ENCODE assay signal across 16 cellular contexts in genomic region chr14:102994689-102995088, GRCh38.
DNase-seq lines count a peak whose midpoint lies in the region; ATAC-seq, FAIRE-seq and TF ChIP-seq lines count a peak whose summit lies in the region.
"Had no signal": no experiment of that assay in that cellular context is flagged by ENCODE, and none has a peak within 500 bp of the region (broad histone marks: within the 10 kb centered on the region; RNA-seq: fewer than 3 reads in every experiment).

No MANE protein-coding gene starts in this region.

- peaks cover 15% of the 10 kb centered on the region for H3K4me1 ChIP-seq in mammary epithelial cell (ENCODE audit: insufficient read depth, low read length)
- H3K4me1 ChIP-seq in astrocyte (ENCODE audit: insufficient read depth, low read length) = peaks cover 18% of the 10 kb centered on the region
- H3K4me1 ChIP-seq in hepatocyte (ENCODE audit: insufficient read depth) = peaks cover 5% of the 10 kb centered on the region
- peaks cover 7 to 29% (median 18%) of the 10 kb centered on the region in 4 donors for H3K4me1 ChIP-seq in transverse colon
- H3K4me1 ChIP-seq in smooth muscle cell (ENCODE audit: low read depth) = peaks cover 4% of the 10 kb centered on the region

- peaks cover 29% of the 10 kb centered on the region for H3K4me1 Mint-ChIP-seq in MCF 10A (ENCODE audit: insufficient read depth, unreplicated experiment)
- H3K4me1 Mint-ChIP-seq in astrocyte (ENCODE audit: low read depth, unreplicated experiment) = peaks cover 32% of the 10 kb centered on the region

- H4K20me1 ChIP-seq in mammary epithelial cell (ENCODE audit: insufficient read depth, low read length) (no peaks in the 10 kb centered on the region), astrocyte (ENCODE audit: insufficient read depth, low read length) (peaks cover 81% of the 10 kb centered on the region), hepatocyte (ENCODE audit: insufficient read depth, poor library complexity, severe bottlenecking) (no peaks in the 10 kb centered on the region), smooth muscle cell (ENCODE audit: low read depth) (peaks cover 72% of the 10 kb centered on the region)
- H4K20me1 ChIP-seq: BLaER1 had no signal

- POLR2A ChIA-PET in MCF 10A (lab: Yijun Ruan, JAX) = interaction anchor here (0.6 to 1.5 kb wide), 4 partner anchors 10 to 34 kb away, joined by 3 to 5 read pairs (median 4); no protein-coding TSS in a partner anchor

- WGBS in mammary epithelial cell (ENCODE audit: low coverage, missing lambda C conversion rate) = 100% methylated on average over 4 of the region's 4 CpGs
- 89% methylated on average over 4 of the region's 4 CpGs for WGBS in hepatocyte (ENCODE audit: low lambda C conversion rate, missing lambda C conversion rate)
- WGBS in transverse colon (ENCODE audit: low coverage in 1 of 2), 2 donors = 37 to 59% methylated on average over 3 to 4 of the region's 4 CpGs
- 90% methylated on average over 4 of the region's 4 CpGs for WGBS in smooth muscle cell (ENCODE audit: low lambda C conversion rate)

- H2AFZ ChIP-seq in mammary epithelial cell (ENCODE audit: low read depth, low read length) (no peak overlapping the region), astrocyte (ENCODE audit: low read depth, low read length) (no peak overlapping the region), hepatocyte (no peak overlapping the region), smooth muscle cell (ENCODE audit: low read depth) (no peak overlapping the region)

- H3K4me3 ChIP-seq in mammary epithelial cell (replicated peaks in 1 of 3; ENCODE audit: insufficient read depth in 1 of 3, low read depth in 2 of 3, low read length in 3 of 3) (no peak overlapping the region), astrocyte (ENCODE audit: insufficient read depth, low read depth, low read length) (no peak overlapping the region), hepatocyte (no peak overlapping the region), transverse colon (no peak overlapping the region), smooth muscle cell (no peak overlapping the region)
- H3K4me3 ChIP-seq: BLaER1 had no signal

- peak; percentile 12 for TF ChIP-seq POLR2A in transverse colon (IDR thresholded peaks at IDR 0.05)

- no peaks in the 10 kb centered on the region for H3K27me3 Mint-ChIP-seq in MCF 10A (ENCODE audit: insufficient read depth, unreplicated experiment)
- no peaks in the 10 kb centered on the region for H3K27me3 Mint-ChIP-seq in astrocyte (ENCODE audit: low read depth, unreplicated experiment)

- TF ChIP-seq EP300 in transverse colon (IDR thresholded peaks at IDR 0.05; ENCODE audit: low read depth) = no peak

- no peak for ATAC-seq in GM19455 (IDR thresholded peaks at IDR 0.05; ENCODE audit: unreplicated experiment)

- peaks cover 11% of the 10 kb centered on the region for H3K79me2 ChIP-seq in mammary epithelial cell (ENCODE audit: insufficient read depth, low read length)
- peaks cover 27% of the 10 kb centered on the region for H3K79me2 ChIP-seq in astrocyte (ENCODE audit: insufficient read depth, low read length)
- peaks cover 22% of the 10 kb centered on the region for H3K79me2 ChIP-seq in hepatocyte
- peaks cover 59% of the 10 kb centered on the region for H3K79me2 ChIP-seq in smooth muscle cell (ENCODE audit: low read depth)

- in situ Hi-C loops in mammary epithelial cell (cut with MboI; ENCODE audit: low sequenced_read_pairs in 2 of 2) = no loop called here
- in situ Hi-C loops in transverse colon (cut with MboI; ENCODE audit: low pct_ligation_motif_present in 1 of 4, low pct_unique_long_range_greater_than_20kb in 1 of 4, low sequenced_read_pairs in 3 of 4) = no loop called here

- H3K27ac Mint-ChIP-seq in MCF 10A (ENCODE audit: low read depth, unreplicated experiment) = peak overlapping the region; percentile 75
- H3K27ac Mint-ChIP-seq in astrocyte (ENCODE audit: unreplicated experiment) = no peak overlapping the region

- H3K4me2 ChIP-seq in mammary epithelial cell (ENCODE audit: insufficient read depth, low read depth, low read length) (no peak overlapping the region), astrocyte (ENCODE audit: low read length) (no peak overlapping the region), hepatocyte (no peak overlapping the region), smooth muscle cell (no peak overlapping the region)
- H3K4me2 ChIP-seq: BLaER1 had no signal

- DNase-seq in MCF 10A (ENCODE audit: unreplicated experiment) = no peak
- no peak for DNase-seq in mammary epithelial cell
- DNase-seq in astrocyte (ENCODE audit: low read depth) = no peak
- no peak for DNase-seq in hepatocyte (ENCODE audit: low spot score)
- peak; percentile 51 for DNase-seq in transverse colon
- no peak for DNase-seq in smooth muscle cell (lab: John Stamatoyannopoulos, UW; ENCODE audit: unreplicated experiment)
- no peak for DNase-seq in NCI-H748 treated with DMSO at 0.1 percent for 48 hours (lab: John Stamatoyannopoulos, UW)
- DNase-seq: DMS153, H9, IMR-90, Kasumi-1, NCI-H1436, NCI-H2029 treated with DMSO at 0.1 percent for 48 hours, NCI-H510A had no signal

- H3K27me3 ChIP-seq in mammary epithelial cell (ENCODE audit: insufficient read depth, low read length) (no peaks in the 10 kb centered on the region), astrocyte (ENCODE audit: insufficient read depth, low read length) (no peaks in the 10 kb centered on the region), hepatocyte (no peaks in the 10 kb centered on the region), transverse colon (no peaks in the 10 kb centered on the region), smooth muscle cell (ENCODE audit: low read depth) (no peaks in the 10 kb centered on the region)
- H3K27me3 ChIP-seq: BLaER1 had no signal

- H3K36me3 Mint-ChIP-seq in MCF 10A (ENCODE audit: insufficient read depth, unreplicated experiment) (peaks cover 70% of the 10 kb centered on the region), astrocyte (ENCODE audit: low read depth, unreplicated experiment) (peaks cover 37% of the 10 kb centered on the region)

- CTCF ChIA-PET in MCF 10A (lab: Yijun Ruan, JAX) = no interaction called here
- CTCF ChIA-PET in mammary epithelial cell (lab: Charles Lee; ENCODE audit: low non-redundant PET) = no interaction called here

- H3F3A ChIP-seq in smooth muscle cell (ENCODE audit: low read depth) = no peaks in the 10 kb centered on the region

- no peaks in the 10 kb centered on the region for H3K9me2 ChIP-seq in hepatocyte (replicated peaks; ENCODE audit: insufficient read depth)

- H3K4me3 Mint-ChIP-seq in MCF 10A (ENCODE audit: unreplicated experiment) (no peak overlapping the region), astrocyte (ENCODE audit: unreplicated experiment) (peak overlapping the region; percentile 50)
- H3K4me3 Mint-ChIP-seq: H9 had no signal

- H3K9me3 Mint-ChIP-seq in MCF 10A (ENCODE audit: unreplicated experiment) = peaks cover 6% of the 10 kb centered on the region
- H3K9me3 Mint-ChIP-seq in astrocyte (ENCODE audit: unreplicated experiment) = peaks cover 2% of the 10 kb centered on the region
- H3K9me3 Mint-ChIP-seq: H9 had no signal

- H3K36me3 ChIP-seq in mammary epithelial cell (ENCODE audit: insufficient read depth, low read length) (peaks cover 9% of the 10 kb centered on the region), astrocyte (ENCODE audit: insufficient read depth, low read length) (peaks cover 20% of the 10 kb centered on the region), hepatocyte (replicated peaks; ENCODE audit: insufficient read depth, low read depth) (no peaks in the 10 kb centered on the region), transverse colon (peaks cover 0 to 17% (median 2%) of the 10 kb centered on the region in 4 donors), smooth muscle cell (ENCODE audit: low read depth) (peaks cover 15% of the 10 kb centered on the region)

- dilution Hi-C loops in mammary epithelial cell (cut with HindIII; ENCODE audit: low sequenced_read_pairs) = no loop called here

- no peak for FAIRE-seq in astrocyte (lab: Jason Lieb, UNC)

- TF ChIP-seq CTCF in MCF 10A (IDR thresholded peaks at IDR 0.05; ENCODE audit: unreplicated experiment) (no peak), mammary epithelial cell (conservative IDR thresholded peaks at IDR 0.05 in 1 of 2, IDR thresholded peaks at IDR 0.05 in 1 of 2; ENCODE audit: extremely low read depth in 1 of 2, insufficient read depth in 1 of 2, low read depth in 1 of 2, low read length in 2 of 2) (no peak), astrocyte (IDR thresholded peaks at IDR 0.05; ENCODE audit: insufficient read depth, low read depth, low read length) (no peak), hepatocyte (IDR thresholded peaks at IDR 0.05; ENCODE audit: poor library complexity) (no peak), transverse colon (IDR thresholded peaks at IDR 0.05) (no peak), smooth muscle cell (IDR thresholded peaks at IDR 0.05; ENCODE audit: borderline replicate concordance, insufficient read depth, poor library complexity, severe bottlenecking) (no peak)

- intact Hi-C loops in MCF 10A (cut with micrococcal nuclease) = no loop called here
- intact Hi-C loops in mammary epithelial cell (cut with micrococcal nuclease) = no loop called here
- intact Hi-C loops in transverse colon (cut with DNase I; ENCODE audit: low total_unique reads) = no loop called here

- BruUV-seq in MCF 10A (replicated peaks; lab: Mats Ljungman, UMichigan) (no TSS peak), mammary epithelial cell (replicated peaks; lab: Mats Ljungman, UMichigan) (no TSS peak)

- H3K27ac ChIP-seq in mammary epithelial cell (ENCODE audit: insufficient read depth, low read depth, low read length) (no peak overlapping the region), astrocyte (ENCODE audit: low read depth, low read length) (no peak overlapping the region), hepatocyte (peak overlapping the region; percentile 87), transverse colon (peak overlapping the region; percentile 81 to 87 (median 85)), smooth muscle cell (ENCODE audit: low read depth) (no peak overlapping the region)
- H3K27ac ChIP-seq: BLaER1 had no signal

- H3K9ac ChIP-seq in mammary epithelial cell (ENCODE audit: insufficient read depth, low read length) = no peak overlapping the region
- no peak overlapping the region for H3K9ac ChIP-seq in astrocyte (ENCODE audit: low read length)
- H3K9ac ChIP-seq in smooth muscle cell (ENCODE audit: low read depth) = no peak overlapping the region
- H3K9ac ChIP-seq: BLaER1 had no signal

- H3K9me3 ChIP-seq in mammary epithelial cell (replicated peaks; ENCODE audit: insufficient read depth, low read length) (no peaks in the 10 kb centered on the region), astrocyte (ENCODE audit: insufficient read depth, low read depth, low read length) (no peaks in the 10 kb centered on the region), hepatocyte (ENCODE audit: low read depth) (no peaks in the 10 kb centered on the region), transverse colon (no peaks in the 10 kb centered on the region), smooth muscle cell (replicated peaks; ENCODE audit: low read depth) (no peaks in the 10 kb centered on the region)

Comparison
In these comparisons a context has a peak if more than half of its experiments do, and no peak if none do; other contexts are left out.
1. H3K27ac ChIP-seq: peak in hepatocyte (single experiment) and transverse colon (4 of 4); none in mammary epithelial cell (single experiment), astrocyte (single experiment) and smooth muscle cell (single experiment).